Comparison of ENCODE assay signal across 20 cellular contexts in the genomic region with DNA sequence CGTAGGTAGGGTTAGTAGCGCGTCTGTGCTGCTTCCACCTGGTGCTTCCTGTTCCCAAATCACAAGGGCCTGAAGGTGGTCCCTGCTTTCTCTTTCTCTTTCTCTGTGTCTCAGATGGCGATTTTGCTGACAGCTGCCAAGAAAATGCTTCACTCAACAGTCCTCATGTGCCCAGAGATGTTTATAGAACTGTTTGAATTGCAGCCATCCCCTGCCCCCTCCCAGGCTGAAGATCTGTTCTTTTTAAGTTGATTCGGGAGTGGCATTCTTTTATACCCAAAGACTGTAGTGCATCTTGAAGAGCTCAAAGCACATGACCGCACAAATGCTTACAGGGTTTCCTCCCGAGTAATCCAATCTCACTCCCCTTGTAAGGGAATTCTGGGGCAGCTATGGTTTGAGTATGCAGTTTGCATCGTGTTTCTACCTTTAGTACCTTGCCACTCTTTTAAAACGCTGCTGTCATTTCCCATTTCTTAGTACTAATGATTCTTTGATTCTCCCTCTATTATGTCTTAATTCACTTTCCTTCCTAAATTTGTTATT.
A peak's percentile ranks its signal among the peaks of the same experiment; 100 is the strongest.
DNase-seq lines count a peak whose midpoint lies in the region; ATAC-seq and TF ChIP-seq lines count a peak whose summit lies in the region.
"Had no signal": no experiment of that assay in that cellular context is flagged by ENCODE, and none has a peak within 500 bp of the region (broad histone marks: within the 10 kb centered on the region; RNA-seq: fewer than 3 reads in every experiment).

No MANE protein-coding gene starts in this region.

- no peaks in the 10 kb centered on the region for H3K9me2 ChIP-seq in OCI-LY7 (ENCODE audit: insufficient read depth, low read length)

- no peak for DNase-seq in activated naive CD8-positive, alpha-beta T cell treated with anti-CD3 and anti-CD28 coated beads for 36 hours
- DNase-seq in activated naive CD8-positive, alpha-beta T cell treated with anti-CD3 and anti-CD28 coated beads, Interleukin-2, amount 50 U/mL, for 24 hours, result no peak
- DNase-seq in OCI-LY7 (ENCODE audit: low spot score) (no peak), left kidney (ENCODE audit: low read depth, low spot score) (peak; percentile 83), H4 (ENCODE audit: low spot score) (no peak), tibial artery (no peak)
- DNase-seq: activated B cell treated with CpG ODN at 0.5 μM for 24 hours; activated naive CD4-positive, alpha-beta T cell treated with anti-CD3 and anti-CD28 coated beads for 36 hours; activated T-cell treated with anti-CD3 and anti-CD28 coated beads, Interleukin-2, amount 50 U/mL, for 4 hours; caudate nucleus; HCEC 1CT; heart left ventricle; natural killer cell; NCI-H187; NCI-H510A treated with DMSO at 0.1 percent for 48 hours had no signal

- H3K4me3 Mint-ChIP-seq in activated naive CD8-positive, alpha-beta T cell treated with anti-CD3 and anti-CD28 coated beads for 36 hours, result no peak overlapping the region
- no peak overlapping the region for H3K4me3 Mint-ChIP-seq in activated naive CD8-positive, alpha-beta T cell treated with anti-CD3 and anti-CD28 coated beads, Interleukin-2, amount 50 U/mL, for 24 hours
- H3K4me3 Mint-ChIP-seq: activated B cell treated with CpG ODN at 0.5 μM for 24 hours; activated naive CD4-positive, alpha-beta T cell treated with anti-CD3 and anti-CD28 coated beads for 36 hours; activated T-cell treated with anti-CD3 and anti-CD28 coated beads, Interleukin-2, amount 50 U/mL, for 4 hours; CD14-positive monocyte; dendritic cell treated with granulocyte-macrophage colony-stimulating factor and Interleukin-4, amounts not matched to agents 40 ng/mL and 50 ng/mL, for 4 days; natural killer cell had no signal

- no peaks in the 10 kb centered on the region for H3K27me3 Mint-ChIP-seq in activated naive CD8-positive, alpha-beta T cell treated with anti-CD3 and anti-CD28 coated beads for 36 hours
- no peaks in the 10 kb centered on the region for H3K27me3 Mint-ChIP-seq in activated naive CD8-positive, alpha-beta T cell treated with anti-CD3 and anti-CD28 coated beads, Interleukin-2, amount 50 U/mL, for 24 hours
- H3K27me3 Mint-ChIP-seq: activated B cell treated with CpG ODN at 0.5 μM for 24 hours; dendritic cell treated with granulocyte-macrophage colony-stimulating factor and Interleukin-4, amounts not matched to agents 40 ng/mL and 50 ng/mL, for 4 days had no signal

- no peak overlapping the region for H3K4me3 ChIP-seq in OCI-LY7 (ENCODE audit: low read depth, low read length, poor library complexity, severe bottlenecking)
- H3K4me3 ChIP-seq in tibial artery, result no peak overlapping the region
- H3K4me3 ChIP-seq: heart left ventricle had no signal

- H3K4me1 ChIP-seq in OCI-LY7 (ENCODE audit: insufficient read depth, low read length, poor library complexity, severe bottlenecking), result peaks cover 29% of the 10 kb centered on the region
- H3K4me1 ChIP-seq in tibial artery, result no peaks in the 10 kb centered on the region
- H3K4me1 ChIP-seq: parathyroid adenoma had no signal

- H3K79me2 ChIP-seq in OCI-LY7 (ENCODE audit: insufficient read depth, low read depth, low read length), result peaks cover 4% of the 10 kb centered on the region; the same call in 1 of the 2 replicates

- H3K9me3 ChIP-seq in OCI-LY7 (ENCODE audit: low read length) (no peaks in the 10 kb centered on the region), tibial artery (no peaks in the 10 kb centered on the region)
- H3K9me3 ChIP-seq: heart left ventricle had no signal

- no peak overlapping the region for H3K4me2 ChIP-seq in OCI-LY7 (ENCODE audit: low read length)

- no peak overlapping the region for H3K27ac ChIP-seq in OCI-LY7 (ENCODE audit: low read depth, low read length, poor library complexity, severe bottlenecking)
- H3K27ac ChIP-seq in tibial artery, result no peak overlapping the region
- H3K27ac ChIP-seq: epithelial cell of prostate, heart left ventricle, parathyroid adenoma had no signal

- H3K9me3 Mint-ChIP-seq in activated naive CD8-positive, alpha-beta T cell treated with anti-CD3 and anti-CD28 coated beads for 36 hours, result no peaks in the 10 kb centered on the region
- H3K9me3 Mint-ChIP-seq in activated naive CD8-positive, alpha-beta T cell treated with anti-CD3 and anti-CD28 coated beads, Interleukin-2, amount 50 U/mL, for 24 hours, result no peaks in the 10 kb centered on the region
- H3K9me3 Mint-ChIP-seq: activated B cell treated with CpG ODN at 0.5 μM for 24 hours; activated naive CD4-positive, alpha-beta T cell treated with anti-CD3 and anti-CD28 coated beads for 36 hours; activated T-cell treated with anti-CD3 and anti-CD28 coated beads, Interleukin-2, amount 50 U/mL, for 4 hours; CD14-positive monocyte; dendritic cell treated with granulocyte-macrophage colony-stimulating factor and Interleukin-4, amounts not matched to agents 40 ng/mL and 50 ng/mL, for 4 days; natural killer cell had no signal

- no peaks in the 10 kb centered on the region for H3K4me1 Mint-ChIP-seq in activated naive CD8-positive, alpha-beta T cell treated with anti-CD3 and anti-CD28 coated beads for 36 hours
- peaks cover 6% of the 10 kb centered on the region for H3K4me1 Mint-ChIP-seq in activated naive CD8-positive, alpha-beta T cell treated with anti-CD3 and anti-CD28 coated beads, Interleukin-2, amount 50 U/mL, for 24 hours
- H3K4me1 Mint-ChIP-seq: natural killer cell had no signal

- H3K27me3 ChIP-seq in tibial artery, result no peaks in the 10 kb centered on the region
- H3K27me3 ChIP-seq: heart left ventricle had no signal

- no peak overlapping the region for H2AFZ ChIP-seq in OCI-LY7 (ENCODE audit: low read length)
- H2AFZ ChIP-seq: parathyroid adenoma had no signal

- ATAC-seq in activated naive CD8-positive, alpha-beta T cell treated with anti-CD3 and anti-CD28 coated beads, Interleukin-2, amount 50 U/mL, for 24 hours, result no peak
- ATAC-seq in activated CD4-positive, CD25-positive, alpha-beta regulatory T cell treated with anti-CD3 and anti-CD28 coated beads, Interleukin-2, amount 50 U/mL, for 24 hours, result no peak
- ATAC-seq: activated T-cell treated with anti-CD3 and anti-CD28 coated beads, Interleukin-2, amount 50 U/mL, for 4 hours; heart left ventricle; natural killer cell had no signal

- H3K27ac Mint-ChIP-seq in activated naive CD8-positive, alpha-beta T cell treated with anti-CD3 and anti-CD28 coated beads for 36 hours, result peak overlapping the region; percentile 40
- H3K27ac Mint-ChIP-seq in activated naive CD8-positive, alpha-beta T cell treated with anti-CD3 and anti-CD28 coated beads, Interleukin-2, amount 50 U/mL, for 24 hours, result no peak overlapping the region
- H3K27ac Mint-ChIP-seq: activated B cell treated with CpG ODN at 0.5 μM for 24 hours; activated naive CD4-positive, alpha-beta T cell treated with anti-CD3 and anti-CD28 coated beads for 36 hours; CD14-positive monocyte; dendritic cell treated with granulocyte-macrophage colony-stimulating factor and Interleukin-4, amounts not matched to agents 40 ng/mL and 50 ng/mL, for 4 days; natural killer cell had no signal

- CTCF ChIA-PET in OCI-LY7 (lab: Charles Lee; ENCODE audit: unreplicated experiment), result no interaction called here

- intact Hi-C loops in OCI-LY7 (cut with micrococcal nuclease; ENCODE audit: unreplicated experiment), result no loop called here
- intact Hi-C loops in tibial artery (cut with DNase I; ENCODE audit: low total_unique reads), result no loop called here

- POLR2A ChIA-PET in OCI-LY7 (lab: Charles Lee), result no interaction called here

- BruUV-seq in OCI-LY7 (replicated peaks; lab: Mats Ljungman, UMichigan), result TSS peak; percentile 82

- H3K36me3 Mint-ChIP-seq in activated naive CD8-positive, alpha-beta T cell treated with anti-CD3 and anti-CD28 coated beads for 36 hours, result peaks cover 9% of the 10 kb centered on the region
- peaks cover 17% of the 10 kb centered on the region for H3K36me3 Mint-ChIP-seq in activated naive CD8-positive, alpha-beta T cell treated with anti-CD3 and anti-CD28 coated beads, Interleukin-2, amount 50 U/mL, for 24 hours (ENCODE audit: low read depth)
- H3K36me3 Mint-ChIP-seq: natural killer cell had no signal

- no peak for TF ChIP-seq CTCF in OCI-LY7 (conservative IDR thresholded peaks at IDR 0.05; ENCODE audit: low read length)
- no peak for TF ChIP-seq CTCF in tibial artery (IDR thresholded peaks at IDR 0.05)

- H4K20me1 ChIP-seq in OCI-LY7 (ENCODE audit: insufficient read depth, low read length), result no peaks in the 10 kb centered on the region; the same call in 1 of the 2 replicates

- H3K36me3 ChIP-seq in OCI-LY7 (ENCODE audit: insufficient read depth, low read length), result peaks cover 78% of the 10 kb centered on the region
- H3K36me3 ChIP-seq in tibial artery, result peaks cover 56 to 68% (median 58%) of the 10 kb centered on the region in 3 donors
